In genomic region chr6:33095681-33096080, GRCh38 we compare ENCODE assay signal across 31 cellular contexts. TPM values are rescaled to one million over a fixed set of nuclear protein-coding genes. Genes with fewer than 3 reads are reported as not detected.
"Had no signal": no experiment of that assay in that cellular context is flagged by ENCODE, and none has a peak within 500 bp of the region (broad histone marks: within the 10 kb centered on the region; RNA-seq: fewer than 3 reads in every experiment).

No MANE protein-coding gene starts in this region.

- H3K27ac ChIP-seq: gastrocnemius medialis, pancreas, prostate gland, skin epidermis, uterus had no signal

- H3K4me3 ChIP-seq: gastrocnemius medialis, pancreas, prostate gland, skin epidermis, uterus had no signal

- ATAC-seq: activated naive CD8-positive, alpha-beta T cell treated with anti-CD3 and anti-CD28 coated beads, Interleukin-2, amount 50 U/mL, for 24 hours; gastrocnemius medialis; left cardiac atrium; left ventricle myocardium superior; naive thymus-derived CD4-positive, alpha-beta T cell; pancreas; sciatic nerve; stimulated activated memory B cell treated with anti-CD40 and anti-IgM and Interleukin-4, amounts not matched to agents 10 μg/mL and 1 μg/mL and 100 μg/mL, for 72 hours; stimulated activated naive CD8-positive, alpha-beta T cell treated with anti-CD3 and anti-CD28 coated beads, Interleukin-15, amount 100 ng/mL, for 72 hours had no signal

- H3K36me3 ChIP-seq: gastrocnemius medialis, pancreas, prostate gland, uterus had no signal

- H3K4me1 ChIP-seq: gastrocnemius medialis, pancreas, prostate gland, uterus had no signal

- H3K27me3 ChIP-seq: pancreas, uterus had no signal

- H3K9me3 ChIP-seq: pancreas, prostate gland had no signal

- DNase-seq: activated CD4-positive, alpha-beta T cell treated with anti-CD3 and anti-CD28 coated beads for 4 hours; activated CD4-positive, alpha-beta T cell treated with anti-CD3 and anti-CD28 coated beads, Interleukin-2, amount 50 U/mL, for 48 hours; activated CD4-positive, CD25-positive, alpha-beta regulatory T cell; activated CD8-positive, alpha-beta memory T cell treated with anti-CD3 and anti-CD28 coated beads, Interleukin-2, amount 50 U/mL, for 4 hours; activated gamma-delta T cell treated with Interleukin-2 at 50 U/mL for 16 hours; activated naive CD8-positive, alpha-beta T cell treated with anti-CD3 and anti-CD28 coated beads, Interleukin-2, amount 50 U/mL, for 24 hours; activated T-cell treated with anti-CD3 and anti-CD28 coated beads, Interleukin-2, amount 50 U/mL, for 1 hour; amygdala; dermis blood vessel endothelial cell; effector CD4-positive, alpha-beta T cell; erythroblast; gastrocnemius medialis; glutamatergic neuron; left cardiac atrium; left ventricle myocardium superior; naive thymus-derived CD4-positive, alpha-beta T cell; nucleus accumbens; pancreas; retina; stimulated activated CD4-positive, alpha-beta T cell treated with anti-CD3 and anti-CD28 coated beads, Interleukin-12 subunit alpha, Interleukin-12 subunit beta, amount 100 ng/mL, for 4 hours; stimulated activated CD4-positive, alpha-beta T cell treated with anti-CD3 and anti-CD28 coated beads, Interleukin-4, amount 100 ng/mL, for 4 hours; stimulated activated CD8-positive, alpha-beta memory T cell treated with anti-CD3 and anti-CD28 coated beads, Interleukin-4, amount 100 ng/mL, for 48 hours; stimulated activated naive CD8-positive, alpha-beta T cell treated with anti-CD3 and anti-CD28 coated beads, Interleukin-15, amount 100 ng/mL, for 72 hours; substantia nigra; T-helper 1 cell; uterus had no signal

RNA-seq across cellular contexts. Expression of gene HLA-DPA1, which starts 22.2 kb away (rescaled TPM):
- polyA plus RNA-seq: neural cell had no signal
